Comparison of ENCODE assay signal across 24 cellular contexts in genomic region chr20:45353746-45354145, GRCh38. TPM values are rescaled to one million over a fixed set of nuclear protein-coding genes. Genes with fewer than 3 reads are reported as not detected.
DNase-seq lines count a peak whose midpoint lies in the region; ATAC-seq and TF ChIP-seq lines count a peak whose summit lies in the region.
"Had no signal": no experiment of that assay in that cellular context is flagged by ENCODE, and none has a peak within 500 bp of the region (broad histone marks: within the 10 kb centered on the region; RNA-seq: fewer than 3 reads in every experiment).

No MANE protein-coding gene starts in this region.

- H3K27me3 Mint-ChIP-seq in activated CD8-positive, alpha-beta memory T cell treated with anti-CD3 and anti-CD28 coated beads, Interleukin-2, amount 10 ng/mL, durations not matched to agents 7 days and 5 days = no peaks in the 10 kb centered on the region
- H3K27me3 Mint-ChIP-seq in H9 (ENCODE audit: low read depth) (no peaks in the 10 kb centered on the region), osteocyte (ENCODE audit: unreplicated experiment) (no peaks in the 10 kb centered on the region), immature natural killer cell (ENCODE audit: low read depth in 3 of 3) (peaks cover 0 to 3% (median 0%) of the 10 kb centered on the region in 3 donors)
- H3K27me3 Mint-ChIP-seq: central memory CD8-positive, alpha-beta T cell had no signal

- no peaks in the 10 kb centered on the region for H3K79me1 ChIP-seq in H9 (ENCODE audit: insufficient read depth, low read depth, low read length, poor library complexity, severe bottlenecking)

- peaks cover 52% of the 10 kb centered on the region for H3K4me1 Mint-ChIP-seq in activated CD8-positive, alpha-beta memory T cell treated with anti-CD3 and anti-CD28 coated beads, Interleukin-2, amount 10 ng/mL, durations not matched to agents 7 days and 5 days
- peaks cover 27 to 34% of the 10 kb centered on the region in 2 experiments for H3K4me1 Mint-ChIP-seq in H9
- peaks cover 32% of the 10 kb centered on the region for H3K4me1 Mint-ChIP-seq in osteocyte (ENCODE audit: unreplicated experiment)
- H3K4me1 Mint-ChIP-seq in immature natural killer cell = no peaks in the 10 kb centered on the region

- H3K9me3 Mint-ChIP-seq in activated CD8-positive, alpha-beta memory T cell treated with anti-CD3 and anti-CD28 coated beads, Interleukin-2, amount 10 ng/mL, durations not matched to agents 7 days and 5 days (ENCODE audit: low read depth) = no peaks in the 10 kb centered on the region
- H3K9me3 Mint-ChIP-seq in H9 (no peaks in the 10 kb centered on the region), osteocyte (ENCODE audit: unreplicated experiment) (no peaks in the 10 kb centered on the region), immature natural killer cell (no peaks in the 10 kb centered on the region)
- H3K9me3 Mint-ChIP-seq: central memory CD8-positive, alpha-beta T cell had no signal

- TF ChIP-seq CTCF in H9 (conservative IDR thresholded peaks at IDR 0.05) = no peak
- TF ChIP-seq CTCF in adrenal gland (IDR thresholded peaks at IDR 0.05) = no peak
- no peak for TF ChIP-seq CTCF in sigmoid colon (IDR thresholded peaks at IDR 0.05)
- TF ChIP-seq CTCF in osteocyte (IDR thresholded peaks at IDR 0.05) = no peak

- H3K23me2 ChIP-seq in H9 (ENCODE audit: insufficient read length, low read depth, low read length, poor library complexity, severe bottlenecking) = no peaks in the 10 kb centered on the region

- H3K4me2 ChIP-seq in H9 (ENCODE audit: insufficient read depth, insufficient read length, low read length) = no peak overlapping the region

- no peak overlapping the region for H2BK20ac ChIP-seq in H9 (ENCODE audit: low read depth, low read length, poor library complexity, severe bottlenecking)

- no peak for TF ChIP-seq POLR2A in adrenal gland (IDR thresholded peaks at IDR 0.05)
- no peak for TF ChIP-seq POLR2A in sigmoid colon (IDR thresholded peaks at IDR 0.05)

- H3K4me3 Mint-ChIP-seq in activated CD8-positive, alpha-beta memory T cell treated with anti-CD3 and anti-CD28 coated beads, Interleukin-2, amount 10 ng/mL, durations not matched to agents 7 days and 5 days = no peak overlapping the region
- H3K4me3 Mint-ChIP-seq in H9 (no peak overlapping the region), osteocyte (ENCODE audit: unreplicated experiment) (no peak overlapping the region), immature natural killer cell (no peak overlapping the region)
- H3K4me3 Mint-ChIP-seq: central memory CD8-positive, alpha-beta T cell had no signal

- H3K4me1 ChIP-seq in H9 (ENCODE audit: insufficient read depth, low read length) (peaks cover 3% of the 10 kb centered on the region; the same call in 1 of the 2 replicates), adrenal gland (replicated peaks in 1 of 2) (peaks cover 22 to 29% of the 10 kb centered on the region in 2 donors), sigmoid colon (peaks cover 0 to 53% (median 37%) of the 10 kb centered on the region in 4 donors)

- H2BK120ac ChIP-seq in H9 (ENCODE audit: low read depth, low read length, poor library complexity, severe bottlenecking) = no peak overlapping the region

- H2AK5ac ChIP-seq in H9 (ENCODE audit: insufficient read length, low read length) = no peak overlapping the region

- H3K4me3 ChIP-seq in adrenal gland = no peak overlapping the region
- H3K4me3 ChIP-seq in sigmoid colon = no peak overlapping the region
- H3K4me3 ChIP-seq: lower lobe of right lung, stomach, upper lobe of left lung had no signal

- H3K27me3 ChIP-seq in H9 (ENCODE audit: insufficient read depth, low read length) = no peaks in the 10 kb centered on the region
- no peaks in the 10 kb centered on the region for H3K27me3 ChIP-seq in adrenal gland
- H3K27me3 ChIP-seq in sigmoid colon = no peaks in the 10 kb centered on the region
- H3K27me3 ChIP-seq: stomach, upper lobe of left lung had no signal

- no peak for DNase-seq in activated CD8-positive, alpha-beta memory T cell treated with anti-CD3 and anti-CD28 coated beads, Interleukin-2, amount 10 ng/mL, durations not matched to agents 7 days and 5 days
- DNase-seq in activated CD8-positive, alpha-beta memory T cell treated with anti-CD3 and anti-CD28 coated beads, Interleukin-2, amount 50 U/mL, for 4 hours = no peak
- no peak for DNase-seq in H9
- DNase-seq in adrenal gland = no peak
- no peak for DNase-seq in sigmoid colon
- no peak for DNase-seq in osteocyte (ENCODE audit: extremely low spot score, unreplicated experiment)
- no peak for DNase-seq in immature natural killer cell
- DNase-seq in NCI-H748 treated with DMSO at 0.1 percent for 48 hours (lab: John Stamatoyannopoulos, UW) = no peak
- DNase-seq: activated CD4-positive, CD25-positive, alpha-beta regulatory T cell treated with anti-CD3 and anti-CD28 coated beads, Interleukin-2, amount 50 U/mL, for 72 hours; aorta; Caco-2; DND-41; islet precursor cell; lower lobe of right lung; NCI-H1092 treated with DMSO at 0.1 percent for 48 hours; NCI-H2029 treated with DMSO at 0.1 percent for 48 hours; NCI-H345; NCI-H82; stomach; upper lobe of left lung had no signal

- H2AFZ ChIP-seq in H9 (ENCODE audit: low read length) = no peak overlapping the region

- H3K27ac ChIP-seq in H9 (ENCODE audit: insufficient read length, low read depth, low read length) (no peak overlapping the region), adrenal gland (peak overlapping the region in 3 of 5 donors; percentile 14 to 91 (median 83)), sigmoid colon (peak overlapping the region; percentile 80 to 96 (median 90))
- H3K27ac ChIP-seq: epithelial cell of prostate, lower lobe of right lung, upper lobe of left lung had no signal

- H3K36me3 ChIP-seq in adrenal gland (replicated peaks in 1 of 2) (no peaks in the 10 kb centered on the region), sigmoid colon (no peaks in the 10 kb centered on the region)
- H3K36me3 ChIP-seq: lower lobe of right lung, stomach, upper lobe of left lung had no signal

- no peak overlapping the region for H3K4ac ChIP-seq in H9 (ENCODE audit: low read depth, low read length)

- no peak overlapping the region for H2BK5ac ChIP-seq in H9 (ENCODE audit: insufficient read length, low read length)

- H4K91ac ChIP-seq in H9 (ENCODE audit: insufficient read length, low read depth, low read length) = no peak overlapping the region

- no peak overlapping the region for H2BK12ac ChIP-seq in H9 (ENCODE audit: insufficient read length, low read depth, low read length)

- no peaks in the 10 kb centered on the region for H4K20me1 ChIP-seq in H9 (ENCODE audit: control insufficient read depth, insufficient read depth, insufficient read length)

- peak overlapping the region; percentile 33 for H4K5ac ChIP-seq in H9 (ENCODE audit: insufficient read length, low read depth, low read length)

- H3K56ac ChIP-seq in H9 (ENCODE audit: insufficient read length, low read depth, low read length) = no peak overlapping the region

- no peaks in the 10 kb centered on the region for H3K79me2 ChIP-seq in H9 (ENCODE audit: insufficient read depth, low read length)

- no peak overlapping the region for H2BK15ac ChIP-seq in H9 (ENCODE audit: low read depth, low read length)

- H3K18ac ChIP-seq in H9 (ENCODE audit: insufficient read length, low read depth, low read length) = no peak overlapping the region

- no peak overlapping the region for H4K8ac ChIP-seq in H9 (replicated peaks; ENCODE audit: insufficient read length, low read depth, low read length)

- no peak overlapping the region for H3K23ac ChIP-seq in H9 (ENCODE audit: insufficient read length, low read depth, low read length)

- CTCF ChIA-PET in activated CD8-positive, alpha-beta memory T cell treated with anti-CD3 and anti-CD28 coated beads, Interleukin-2, amount 10 ng/mL, durations not matched to agents 7 days and 5 days (lab: Charles Lee) = interaction anchor here (1.1 to 11.7 kb wide), 6 partner anchors 9 to 417 kb away, joined by 3 to 120 read pairs (median 18); partner anchors contain the start of gene SYS1

- intact Hi-C loops in adrenal gland (cut with DNase I) = no loop called here
- intact Hi-C loops in sigmoid colon (cut with DNase I) = no loop called here

- H3K9me3 ChIP-seq in H9 (ENCODE audit: control insufficient read depth, low read depth, low read length) (no peaks in the 10 kb centered on the region), adrenal gland (replicated peaks in 1 of 3) (no peaks in the 10 kb centered on the region), sigmoid colon (no peaks in the 10 kb centered on the region)
- H3K9me3 ChIP-seq: Caco-2, lower lobe of right lung, stomach, upper lobe of left lung had no signal

- H3T11ph ChIP-seq in H9 (ENCODE audit: low read length) = no peak overlapping the region

- TF ChIP-seq EP300 in sigmoid colon (IDR thresholded peaks at IDR 0.05) = no peak

- no peak overlapping the region for H3K9ac ChIP-seq in H9 (ENCODE audit: extremely low read depth, insufficient read length, low read length)

- no peaks in the 10 kb centered on the region for H3K36me3 Mint-ChIP-seq in activated CD8-positive, alpha-beta memory T cell treated with anti-CD3 and anti-CD28 coated beads, Interleukin-2, amount 10 ng/mL, durations not matched to agents 7 days and 5 days
- H3K36me3 Mint-ChIP-seq in H9 (ENCODE audit: insufficient read depth in 1 of 3, low read depth in 3 of 3) (no peaks in the 10 kb centered on the region), osteocyte (ENCODE audit: unreplicated experiment) (no peaks in the 10 kb centered on the region), immature natural killer cell (no peaks in the 10 kb centered on the region)

- peak overlapping the region; percentile 91 for H3K27ac Mint-ChIP-seq in activated CD8-positive, alpha-beta memory T cell treated with anti-CD3 and anti-CD28 coated beads, Interleukin-2, amount 10 ng/mL, durations not matched to agents 7 days and 5 days
- H3K27ac Mint-ChIP-seq in H9 (no peak overlapping the region), osteocyte (ENCODE audit: unreplicated experiment) (no peak overlapping the region), immature natural killer cell (no peak overlapping the region)

- no CpG with 5 or more reads among the region's 1 CpG for WGBS in H9 (ENCODE audit: extremely low coverage, insufficient read length, low lambda C conversion rate)
- WGBS in adrenal gland, 4 donors = 90 to 94% (median 93%) methylated on average over 1 of the region's 1 CpG
- 87 to 98% methylated on average over 1 of the region's 1 CpG for WGBS in sigmoid colon, 2 donors

- no peak overlapping the region for H3K14ac ChIP-seq in H9 (ENCODE audit: insufficient read depth, low read length)

- ATAC-seq in activated CD8-positive, alpha-beta memory T cell treated with anti-CD3 and anti-CD28 coated beads, Interleukin-2, amount 10 ng/mL, durations not matched to agents 7 days and 5 days = no peak
- ATAC-seq: lower lobe of right lung had no signal

RNA-seq across cellular contexts. Expression of gene SDC4, which starts 5.5 kb away (rescaled TPM):
- total RNA-seq in activated CD8-positive, alpha-beta memory T cell treated with anti-CD3 and anti-CD28 coated beads, Interleukin-2, amount 10 ng/mL, durations not matched to agents 7 days and 5 days = 10 to 100 TPM; 15.0 to 50.7 TPM
- total RNA-seq in H9 (2021) (50.7 and 54.3 TPM in 2 replicates), adrenal gland (100 to 1,000 TPM in 2 of 8 donors, 10 to 100 TPM in 6; 66.9 to 128 (median 84.7) TPM), sigmoid colon (100 to 1,000 TPM in 1 of 4 donors, 10 to 100 TPM in 3; 79.9 to 149 (median 88.5) TPM), osteocyte (31.5 and 32.3 TPM in 2 replicates)
- polyA plus RNA-seq in adrenal gland (10 to 100 TPM; 48.7 to 64.9 (median 55.3) TPM), sigmoid colon (10 to 100 TPM; 22.2 to 63.9 (median 23.6) TPM), immature natural killer cell (under 1 TPM in 2 of 3 donors, not detected in 1; 0.56 to 0.69 TPM)

RNA-seq across cellular contexts. Expression of gene SYS1, which starts 9.2 kb away (rescaled TPM):
- 10 to 100 TPM; 19.6 to 24.9 TPM for total RNA-seq in activated CD8-positive, alpha-beta memory T cell treated with anti-CD3 and anti-CD28 coated beads, Interleukin-2, amount 10 ng/mL, durations not matched to agents 7 days and 5 days
- 18.6 and 21.0 TPM in 2 replicates for total RNA-seq in H9 (2021)
- total RNA-seq in adrenal gland = 10 to 100 TPM; 25.6 to 83.2 (median 38.4) TPM
- 10 to 100 TPM; 16.0 to 25.7 (median 17.7) TPM for polyA plus RNA-seq in adrenal gland
- 10 to 100 TPM; 44.2 to 58.7 (median 52.2) TPM for total RNA-seq in sigmoid colon
- 10 to 100 TPM; 14.4 to 35.6 (median 17.1) TPM for polyA plus RNA-seq in sigmoid colon
- total RNA-seq in osteocyte = 23.7 and 23.8 TPM in 2 replicates
- 10 to 100 TPM; 32.6 to 52.4 (median 47.1) TPM for polyA plus RNA-seq in immature natural killer cell

RNA-seq across cellular contexts. Expression of gene TP53TG5, which starts 24.4 kb away (rescaled TPM):
- total RNA-seq in activated CD8-positive, alpha-beta memory T cell treated with anti-CD3 and anti-CD28 coated beads, Interleukin-2, amount 10 ng/mL, durations not matched to agents 7 days and 5 days = under 1 TPM in 1 of 2 experiments, not detected in 1; 0.15 TPM
- total RNA-seq in H9 (2021) (0.59 TPM in 1 of 2 replicates, not detected in the other), adrenal gland (under 1 TPM in 3 of 8 donors, not detected in 5; 0.24 to 0.78 (median 0.65) TPM), sigmoid colon (under 1 TPM in 1 of 4 donors, not detected in 3; 0.36 TPM), osteocyte (not detected in 2 replicates)
- polyA plus RNA-seq in adrenal gland (under 1 TPM in 1 of 3 donors, not detected in 2; 0.33 TPM), sigmoid colon (under 1 TPM in 1 of 3 donors, not detected in 2; 0.03 TPM), immature natural killer cell (under 1 TPM in 2 of 3 donors, not detected in 1; 0.09 to 0.22 TPM)
- total RNA-seq: Caco-2, fibroblast of villous mesenchyme, lower lobe of right lung, stomach, upper lobe of left lung had no signal
- polyA plus RNA-seq: aorta, BJ had no signal

RNA-seq across cellular contexts. Expression of gene MATN4, which starts 45.6 kb away (rescaled TPM):
- 1 to 10 TPM in 1 of 2 experiments, under 1 TPM in 1; 0.64 to 2.2 TPM for total RNA-seq in activated CD8-positive, alpha-beta memory T cell treated with anti-CD3 and anti-CD28 coated beads, Interleukin-2, amount 10 ng/mL, durations not matched to agents 7 days and 5 days
- 0.11 TPM in 1 of 2 replicates, not detected in the other for total RNA-seq in H9 (2021)
- under 1 TPM in 1 of 8 donors, not detected in 7; 0.15 TPM for total RNA-seq in adrenal gland
- under 1 TPM in 2 of 3 donors, not detected in 1; 0.16 to 0.37 TPM for polyA plus RNA-seq in adrenal gland
- not detected for total RNA-seq in sigmoid colon
- polyA plus RNA-seq in sigmoid colon = under 1 TPM in 1 of 3 donors, not detected in 2; 0.17 TPM
- not detected in 2 replicates for total RNA-seq in osteocyte
- not detected for polyA plus RNA-seq in immature natural killer cell
- total RNA-seq: Caco-2, fibroblast of villous mesenchyme, lower lobe of right lung had no signal

RNA-seq across cellular contexts. Expression of gene RBPJL, which starts 47.1 kb away (rescaled TPM):
- not detected for total RNA-seq in activated CD8-positive, alpha-beta memory T cell treated with anti-CD3 and anti-CD28 coated beads, Interleukin-2, amount 10 ng/mL, durations not matched to agents 7 days and 5 days
- total RNA-seq in H9 (2021) (0.28 TPM in 1 of 2 replicates, not detected in the other), adrenal gland (not detected), sigmoid colon (not detected), osteocyte (not detected in 2 replicates)
- polyA plus RNA-seq in adrenal gland (under 1 TPM in 1 of 3 donors, not detected in 2; 0.03 TPM), sigmoid colon (1 to 10 TPM in 1 of 3 donors, not detected in 2; 1.8 TPM), immature natural killer cell (not detected)
- total RNA-seq: aorta, Caco-2, fibroblast of villous mesenchyme, lower lobe of right lung had no signal
- polyA plus RNA-seq: BJ had no signal
